ENCODE assay signal across 19 cellular contexts in the genomic region with DNA sequence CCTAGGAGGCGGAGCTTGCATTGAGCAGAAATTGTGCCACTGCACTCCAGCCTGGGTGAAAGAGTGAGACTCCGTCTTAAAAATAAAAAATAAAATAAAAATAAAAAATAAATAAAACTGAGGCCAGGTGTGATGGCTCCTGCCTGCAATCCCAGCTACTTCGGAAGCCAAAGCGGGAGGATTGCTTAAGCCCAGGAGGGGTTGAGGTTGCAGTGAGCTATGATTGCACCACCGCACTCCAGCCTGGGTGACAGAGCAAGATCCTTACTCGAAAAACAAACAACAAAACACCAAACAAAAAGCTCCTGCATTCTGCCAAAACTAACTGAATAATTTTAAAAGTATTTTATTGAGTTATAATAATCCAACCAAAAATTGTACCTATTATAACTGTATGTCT. TPM values are rescaled to one million over a fixed set of nuclear protein-coding genes. Genes with fewer than 3 reads are reported as not detected.
DNase-seq lines count a peak whose midpoint lies in the region; ATAC-seq, FAIRE-seq and TF ChIP-seq lines count a peak whose summit lies in the region.
"Had no signal": no experiment of that assay in that cellular context is flagged by ENCODE, and none has a peak within 500 bp of the region (broad histone marks: within the 10 kb centered on the region; RNA-seq: fewer than 3 reads in every experiment).

No MANE protein-coding gene starts in this region.

- no peaks in the 10 kb centered on the region for H3K36me3 Mint-ChIP-seq in activated CD4-positive, alpha-beta T cell treated with anti-CD3 and anti-CD28 coated beads, Interleukin-2, amount 10 ng/mL, durations not matched to agents 24 days and 14 days (ENCODE audit: low read depth)
- H3K36me3 Mint-ChIP-seq: CD8-positive, alpha-beta T cell; IgD-negative memory B cell had no signal

- H3K4me3 ChIP-seq in fibroblast of villous mesenchyme (ENCODE audit: low read depth, low read length) (no peak overlapping the region), right lobe of liver (no peak overlapping the region), aorta (ENCODE audit: low read length in 2 of 2) (no peak overlapping the region)
- H3K4me3 ChIP-seq: BLaER1 treated with 17β-estradiol and CSF1 and Interleukin-3, amounts not matched to agents 10 nM and 100 nM; GM23248; HAP-1 had no signal

- DNase-seq in activated CD4-positive, alpha-beta T cell treated with anti-CD3 and anti-CD28 coated beads, Interleukin-2, amount 10 ng/mL, durations not matched to agents 24 days and 14 days, result peak; percentile 8
- DNase-seq in activated CD4-positive, alpha-beta T cell treated with anti-CD3 and anti-CD28 coated beads for 48 hours, result no peak
- DNase-seq in fibroblast of villous mesenchyme (ENCODE audit: low read depth), result peak; percentile 3
- DNase-seq in right lobe of liver, result peak; percentile 27 to 68 (median 64)
- no peak for DNase-seq in GM19239 (ENCODE audit: insufficient read length, low spot score)
- DNase-seq in ACHN, result no peak
- DNase-seq in aorta, result no peak
- DNase-seq: 8988T; CD8-positive, alpha-beta T cell; COR-L47; GM23248 had no signal

- H3K4me1 Mint-ChIP-seq in activated CD4-positive, alpha-beta T cell treated with anti-CD3 and anti-CD28 coated beads, Interleukin-2, amount 10 ng/mL, durations not matched to agents 24 days and 14 days, result no peaks in the 10 kb centered on the region
- H3K4me1 Mint-ChIP-seq: B cell, IgD-negative memory B cell had no signal

- H3K27me3 ChIP-seq in right lobe of liver (no peaks in the 10 kb centered on the region), aorta (ENCODE audit: control insufficient read depth in 1 of 2, insufficient read depth in 2 of 2, low read length in 1 of 2) (no peaks in the 10 kb centered on the region)
- H3K27me3 ChIP-seq: BLaER1 treated with 17β-estradiol and CSF1 and Interleukin-3, amounts not matched to agents 10 nM and 100 nM had no signal

- peak overlapping the region; percentile 34; the same call in 1 of the 2 replicates for H3K27ac ChIP-seq in VCaP
- H3K27ac ChIP-seq in right lobe of liver, result no peak overlapping the region
- no peak overlapping the region for H3K27ac ChIP-seq in aorta (ENCODE audit: low read depth in 1 of 2, low read length in 2 of 2)
- H3K27ac ChIP-seq: BLaER1 treated with 17β-estradiol and CSF1 and Interleukin-3, amounts not matched to agents 10 nM and 100 nM; GM23248 had no signal

- H3K36me3 ChIP-seq in right lobe of liver, result no peaks in the 10 kb centered on the region
- no peaks in the 10 kb centered on the region for H3K36me3 ChIP-seq in aorta (ENCODE audit: control insufficient read depth in 1 of 2, insufficient read depth in 2 of 2, low read length in 1 of 2)
- H3K36me3 ChIP-seq: BLaER1 treated with 17β-estradiol and CSF1 and Interleukin-3, amounts not matched to agents 10 nM and 100 nM; HAP-1 had no signal

- H3K9me3 ChIP-seq in right lobe of liver (no peaks in the 10 kb centered on the region), aorta (ENCODE audit: control insufficient read depth, low read length) (no peaks in the 10 kb centered on the region)
- H3K9me3 ChIP-seq: BLaER1 treated with 17β-estradiol and CSF1 and Interleukin-3, amounts not matched to agents 10 nM and 100 nM; HAP-1 had no signal

- H3K4me1 ChIP-seq in right lobe of liver, result no peaks in the 10 kb centered on the region
- no peaks in the 10 kb centered on the region for H3K4me1 ChIP-seq in aorta (ENCODE audit: control insufficient read depth in 1 of 2, insufficient read depth in 2 of 2, low read length in 2 of 2)
- H3K4me1 ChIP-seq: BLaER1 treated with 17β-estradiol and CSF1 and Interleukin-3, amounts not matched to agents 10 nM and 100 nM; HAP-1 had no signal

- no peak overlapping the region for H3K27ac Mint-ChIP-seq in activated CD4-positive, alpha-beta T cell treated with anti-CD3 and anti-CD28 coated beads, Interleukin-2, amount 10 ng/mL, durations not matched to agents 24 days and 14 days
- H3K27ac Mint-ChIP-seq: B cell; CD8-positive, alpha-beta T cell; IgD-negative memory B cell had no signal

- TF ChIP-seq CTCF in VCaP (conservative IDR thresholded peaks at IDR 0.05), result no peak
- TF ChIP-seq CTCF in fibroblast of villous mesenchyme (IDR thresholded peaks at IDR 0.05; ENCODE audit: insufficient read depth, low read depth, low read length), result no peak
- TF ChIP-seq CTCF in right lobe of liver (IDR thresholded peaks at IDR 0.05), result no peak

- peaks cover 4% of the 10 kb centered on the region for H3K27me3 Mint-ChIP-seq in activated CD4-positive, alpha-beta T cell treated with anti-CD3 and anti-CD28 coated beads, Interleukin-2, amount 10 ng/mL, durations not matched to agents 24 days and 14 days
- H3K27me3 Mint-ChIP-seq: IgD-negative memory B cell had no signal

- intact Hi-C loops in activated CD4-positive, alpha-beta T cell treated with anti-CD3 and anti-CD28 coated beads, Interleukin-2, amount 10 ng/mL, durations not matched to agents 24 days and 14 days (cut with micrococcal nuclease), result no loop called here
- intact Hi-C loops in right lobe of liver (cut with DNase I) (no loop called here), aorta (cut with DNase I) (no loop called here)

- FAIRE-seq in GM19239 (lab: Jason Lieb, UNC), result no peak
- FAIRE-seq: G401.6, GM12891, HTR-8/SVneo had no signal

- ATAC-seq in right lobe of liver (peak; percentile 78 to 94 (median 82)), aorta (ENCODE audit: low FRiP score) (no peak)
- ATAC-seq: CD8-positive, alpha-beta T cell had no signal

- H3K9me3 Mint-ChIP-seq in activated CD4-positive, alpha-beta T cell treated with anti-CD3 and anti-CD28 coated beads, Interleukin-2, amount 10 ng/mL, durations not matched to agents 24 days and 14 days, result no peaks in the 10 kb centered on the region
- H3K9me3 Mint-ChIP-seq: CD8-positive, alpha-beta T cell; IgD-negative memory B cell had no signal

- 39% methylated on average over 6 of the region's 6 CpGs for WGBS in right lobe of liver (ENCODE audit: insufficient coverage, low coverage, low lambda C conversion rate, missing lambda C conversion rate)
- 83 to 87% methylated on average over 6 of the region's 6 CpGs for WGBS in aorta, 2 donors

- TF ChIP-seq POLR2A in right lobe of liver (IDR thresholded peaks at IDR 0.05), result no peak

- no peak overlapping the region for H3K4me3 Mint-ChIP-seq in activated CD4-positive, alpha-beta T cell treated with anti-CD3 and anti-CD28 coated beads, Interleukin-2, amount 10 ng/mL, durations not matched to agents 24 days and 14 days
- H3K4me3 Mint-ChIP-seq: B cell; CD8-positive, alpha-beta T cell; IgD-negative memory B cell had no signal

- in situ Hi-C loops in ACHN (cut with HindIII; ENCODE audit: low pct_ligation_motif_present, low pct_unique_long_range_greater_than_20kb, low sequenced_read_pairs), result no loop called here

RNA-seq across cellular contexts. Expression of gene AGAP4, which starts 36.2 kb away (rescaled TPM):
- 20.8 and 21.0 TPM in 2 replicates for total RNA-seq in activated CD4-positive, alpha-beta T cell treated with anti-CD3 and anti-CD28 coated beads, Interleukin-2, amount 10 ng/mL, durations not matched to agents 24 days and 14 days
- total RNA-seq in fibroblast of villous mesenchyme (3.5 and 7.8 TPM in 2 replicates), right lobe of liver (10 to 100 TPM in 2 of 6 experiments, 1 to 10 TPM in 4; 4.8 to 13.8 (median 7.5) TPM), aorta (10 to 100 TPM; 26.0 to 37.2 TPM)
- 10 to 100 TPM in 1 of 2 donors, 1 to 10 TPM in 1; 9.6 to 25.8 TPM for polyA plus RNA-seq in aorta

Comparison
In these comparisons a context has a peak if more than half of its experiments do, and no peak if none do; other contexts are left out.
1. DNase-seq: peak in activated CD4-positive, alpha-beta T cell treated with anti-CD3 and anti-CD28 coated beads, Interleukin-2, amount 10 ng/mL, durations not matched to agents 24 days and 14 days (single experiment), fibroblast of villous mesenchyme (single experiment) and right lobe of liver (3 of 3); none in activated CD4-positive, alpha-beta T cell treated with anti-CD3 and anti-CD28 coated beads for 48 hours (single experiment), GM19239 (single experiment), ACHN (single experiment) and aorta (0 of 2).